ENCODE assay signal across 1 cellular context in genomic region chr9:129347323-129348120, GRCh38.
TF ChIP-seq lines count a peak whose summit lies in the region.

No MANE protein-coding gene starts in this region.

TF ChIP-seq in SK-N-SH treated with all-trans-retinoic acid at 6 μM for 48 hours, 23 proteins besides CTCF, POLR2A, EP300 and RAD21 (continued from another document):
- TF ChIP-seq TCF4 (CRISPR knock-in tag; IDR thresholded peaks at IDR 0.05; ENCODE audit: borderline replicate concordance) (no peak), OSR1 (CRISPR knock-in tag; IDR thresholded peaks at IDR 0.05) (no peak), TOX (CRISPR knock-in tag; IDR thresholded peaks at IDR 0.05; ENCODE audit: borderline replicate concordance) (no peak), ESRRG (CRISPR knock-in tag; IDR thresholded peaks at IDR 0.05) (no peak), CREB5 (CRISPR knock-in tag; IDR thresholded peaks at IDR 0.05; ENCODE audit: low read depth) (no peak), ZNF70 (CRISPR knock-in tag; IDR thresholded peaks at IDR 0.05) (no peak), ZFP3 (CRISPR knock-in tag; IDR thresholded peaks at IDR 0.05) (no peak), ZC3H10 (CRISPR knock-in tag; IDR thresholded peaks at IDR 0.05) (no peak)
